Comparison of ENCODE assay signal across 10 cellular contexts in genomic region chr12:12506541-12506940, GRCh38. TPM values are rescaled to one million over a fixed set of nuclear protein-coding genes. Genes with fewer than 3 reads are reported as not detected.
DNase-seq lines count a peak whose midpoint lies in the region; ATAC-seq and TF ChIP-seq lines count a peak whose summit lies in the region.
"Had no signal": no experiment of that assay in that cellular context is flagged by ENCODE, and none has a peak within 500 bp of the region (broad histone marks: within the 10 kb centered on the region; RNA-seq: fewer than 3 reads in every experiment).

No MANE protein-coding gene starts in this region.

- TF ChIP-seq EP300 in upper lobe of left lung (IDR thresholded peaks at IDR 0.05), result no peak

- CTCF ChIA-PET in activated naive CD4-positive, alpha-beta T cell treated with anti-CD3 and anti-CD28 coated beads for 36 hours (lab: Charles Lee), result interaction anchor here (0.7 to 1.7 kb wide), 4 partner anchors 30 to 129 kb away, joined by 3 to 7 read pairs (median 4); no protein-coding TSS in a partner anchor

- H2BK12ac ChIP-seq in mesenchymal stem cell (ENCODE audit: low read length in 2 of 2), result no peak overlapping the region

- TF ChIP-seq CTCF in chondrocyte (IDR thresholded peaks at IDR 0.05) (no peak), upper lobe of left lung (IDR thresholded peaks at IDR 0.05) (no peak)

- H3K14ac ChIP-seq in mesenchymal stem cell (ENCODE audit: low read length in 2 of 2), result no peak overlapping the region

- no peak overlapping the region for H3K4ac ChIP-seq in mesenchymal stem cell (ENCODE audit: low read depth in 1 of 2, low read length in 2 of 2)

- in situ Hi-C loops in KBM-7 (cut with MboI; ENCODE audit: low pct_unique_long_range_greater_than_20kb, low sequenced_read_pairs), result no loop called here

- no peak overlapping the region for H2BK15ac ChIP-seq in mesenchymal stem cell (ENCODE audit: low read depth, poor library complexity, severe bottlenecking)

- H3K27ac ChIP-seq in mesenchymal stem cell (ENCODE audit: low read length, poor library complexity, severe bottlenecking) (no peak overlapping the region), upper lobe of left lung (peak overlapping the region; percentile 6 to 82 (median 69))

- H3K23ac ChIP-seq in mesenchymal stem cell (ENCODE audit: low read length in 2 of 2), result no peak overlapping the region

- H3K4me1 ChIP-seq in mesenchymal stem cell (ENCODE audit: control insufficient read depth, insufficient read depth, low read depth, low read length), result peaks cover 2% of the 10 kb centered on the region
- H3K4me1 ChIP-seq in upper lobe of left lung, result peaks cover 26 to 45% (median 38%) of the 10 kb centered on the region in 4 donors

- peak; percentile 58 to 74 for ATAC-seq in upper lobe of left lung (ENCODE audit: low FRiP score in 2 of 2)

- H2BK120ac ChIP-seq in mesenchymal stem cell (ENCODE audit: low read depth, low read length), result no peak overlapping the region

- peaks cover 3% of the 10 kb centered on the region for H3K36me3 Mint-ChIP-seq in activated naive CD4-positive, alpha-beta T cell treated with anti-CD3 and anti-CD28 coated beads for 36 hours (ENCODE audit: low read depth)
- H3K36me3 Mint-ChIP-seq in chondrocyte (ENCODE audit: low read depth), result no peaks in the 10 kb centered on the region
- H3K36me3 Mint-ChIP-seq: memory B cell had no signal

- DNase-seq in activated naive CD4-positive, alpha-beta T cell treated with anti-CD3 and anti-CD28 coated beads for 36 hours, result no peak
- no peak for DNase-seq in activated naive CD4-positive, alpha-beta T cell (lab: John Stamatoyannopoulos, UW)
- no peak for DNase-seq in chondrocyte (ENCODE audit: low spot score)
- DNase-seq in mesenchymal stem cell, result peak; percentile 90
- DNase-seq in upper lobe of left lung, result no peak
- DNase-seq in occipital lobe (lab: John Stamatoyannopoulos, UW), result no peak
- DNase-seq in NCI-H774 (lab: John Stamatoyannopoulos, UW), result no peak
- no peak for DNase-seq in KBM-7
- DNase-seq: NCI-H2171 had no signal

- no peak overlapping the region for H4K8ac ChIP-seq in mesenchymal stem cell (ENCODE audit: low read length)

- no peak overlapping the region for H4K91ac ChIP-seq in mesenchymal stem cell (ENCODE audit: low read length)

- no peak overlapping the region for H2AK5ac ChIP-seq in mesenchymal stem cell (ENCODE audit: low read length, severe bottlenecking)

- H3K4me1 Mint-ChIP-seq in activated naive CD4-positive, alpha-beta T cell treated with anti-CD3 and anti-CD28 coated beads for 36 hours (ENCODE audit: low read depth), result peaks cover 73% of the 10 kb centered on the region
- peaks cover 30% of the 10 kb centered on the region for H3K4me1 Mint-ChIP-seq in chondrocyte (ENCODE audit: low read depth)

- H3K9me3 Mint-ChIP-seq in activated naive CD4-positive, alpha-beta T cell treated with anti-CD3 and anti-CD28 coated beads for 36 hours, result no peaks in the 10 kb centered on the region
- no peaks in the 10 kb centered on the region for H3K9me3 Mint-ChIP-seq in chondrocyte (ENCODE audit: low read depth)
- H3K9me3 Mint-ChIP-seq: memory B cell had no signal

- intact Hi-C loops in activated naive CD4-positive, alpha-beta T cell treated with anti-CD3 and anti-CD28 coated beads for 36 hours (cut with micrococcal nuclease), result loop anchor here (1.0 to 2.0 kb wide), 7 partner anchors 32 to 190 kb away; partner anchors contain the start of gene GPR19

- no peak overlapping the region for H3K4me2 ChIP-seq in mesenchymal stem cell (ENCODE audit: low read length, poor library complexity, severe bottlenecking)

- H3K9me3 ChIP-seq in mesenchymal stem cell (ENCODE audit: control insufficient read depth, low read length) (no peaks in the 10 kb centered on the region), upper lobe of left lung (no peaks in the 10 kb centered on the region)

- H3K4me3 ChIP-seq in mesenchymal stem cell (ENCODE audit: insufficient read depth in 1 of 2, low read depth in 1 of 2, low read length in 2 of 2) (peak overlapping the region in 1 of 2 experiments; percentile 68), upper lobe of left lung (peak overlapping the region in 3 of 4 donors; percentile 4 to 29 (median 17))

- H3K36me3 ChIP-seq in mesenchymal stem cell (ENCODE audit: control insufficient read depth in 1 of 2, insufficient read depth in 2 of 2, low read depth in 1 of 2, low read length in 2 of 2), result no peaks in the 10 kb centered on the region
- no peaks in the 10 kb centered on the region for H3K36me3 ChIP-seq in upper lobe of left lung

- peak overlapping the region; percentile 90 for H3K9ac ChIP-seq in mesenchymal stem cell (ENCODE audit: low read length)

- no peaks in the 10 kb centered on the region for H3K27me3 Mint-ChIP-seq in activated naive CD4-positive, alpha-beta T cell treated with anti-CD3 and anti-CD28 coated beads for 36 hours (ENCODE audit: low read depth)
- H3K27me3 Mint-ChIP-seq in chondrocyte (ENCODE audit: low read depth), result no peaks in the 10 kb centered on the region
- H3K27me3 Mint-ChIP-seq: memory B cell had no signal

- H3K4me3 Mint-ChIP-seq in activated naive CD4-positive, alpha-beta T cell treated with anti-CD3 and anti-CD28 coated beads for 36 hours, result no peak overlapping the region
- H3K4me3 Mint-ChIP-seq in chondrocyte (ENCODE audit: unreplicated experiment), result no peak overlapping the region
- H3K4me3 Mint-ChIP-seq: memory B cell had no signal

- no peak for TF ChIP-seq POLR2A in upper lobe of left lung (IDR thresholded peaks at IDR 0.05)

- H3K79me1 ChIP-seq in mesenchymal stem cell (replicated peaks; ENCODE audit: low read length, poor library complexity, severe bottlenecking), result peaks cover 20% of the 10 kb centered on the region

- H2AFZ ChIP-seq in mesenchymal stem cell (ENCODE audit: low read depth, low read length), result no peak overlapping the region

- peak overlapping the region; percentile 93 for H3K27ac Mint-ChIP-seq in activated naive CD4-positive, alpha-beta T cell treated with anti-CD3 and anti-CD28 coated beads for 36 hours
- peak overlapping the region; percentile 46 for H3K27ac Mint-ChIP-seq in chondrocyte (ENCODE audit: unreplicated experiment)
- H3K27ac Mint-ChIP-seq: memory B cell had no signal

- WGBS in mesenchymal stem cell, result 4% methylated on average over 3 of the region's 3 CpGs
- 48 to 64% methylated on average over 3 of the region's 3 CpGs for WGBS in upper lobe of left lung, 2 donors

- H3K27me3 ChIP-seq in mesenchymal stem cell (ENCODE audit: control insufficient read depth in 1 of 2, insufficient read depth in 1 of 2, low read length in 2 of 2), result no peaks in the 10 kb centered on the region
- H3K27me3 ChIP-seq in upper lobe of left lung, result no peaks in the 10 kb centered on the region

- H3K18ac ChIP-seq in mesenchymal stem cell (ENCODE audit: low read depth in 1 of 2, low read length in 2 of 2), result peak overlapping the region in 1 of 2 experiments; percentile 84

- no peak overlapping the region for H2BK5ac ChIP-seq in mesenchymal stem cell (ENCODE audit: low read depth, low read length, poor library complexity, severe bottlenecking)

RNA-seq across cellular contexts. Expression of gene DUSP16, which starts 56.1 kb away (rescaled TPM):
- 10 to 100 TPM; 45.7 to 47.2 TPM for total RNA-seq in activated naive CD4-positive, alpha-beta T cell treated with anti-CD3 and anti-CD28 coated beads for 36 hours
- 9.7 to 13.7 TPM (median 11.4 TPM) in 3 replicates for total RNA-seq in chondrocyte
- 6.2 TPM for polyA plus RNA-seq in mesenchymal stem cell (2013, experiment 1 of 2)
- 6.2 TPM for polyA plus RNA-seq in mesenchymal stem cell (2013, experiment 2 of 2)
- total RNA-seq in upper lobe of left lung, result 10 to 100 TPM; 23.7 to 51.6 (median 41.7) TPM
- 10.0 TPM for total RNA-seq in occipital lobe
